In the genomic region with DNA sequence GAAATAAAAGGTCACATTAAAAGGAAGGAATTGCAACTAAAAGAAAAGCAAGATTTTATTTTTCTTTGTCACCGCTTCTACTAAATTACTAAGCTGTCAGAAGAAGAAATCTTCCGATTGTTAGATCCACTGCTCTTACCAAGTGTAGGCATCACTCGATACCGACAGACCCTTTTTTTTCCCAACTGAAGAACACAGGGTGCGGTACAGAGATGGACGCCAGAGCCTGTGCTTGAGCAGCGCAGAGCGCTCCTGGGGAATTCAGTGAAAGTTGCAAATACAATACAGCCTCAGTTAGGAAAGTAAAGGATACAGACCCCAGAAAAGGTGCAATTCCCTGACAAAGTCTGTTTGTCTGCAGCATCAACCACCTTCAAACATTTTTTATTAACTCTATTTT, we compare ENCODE assay signal across 22 cellular contexts.
DNase-seq lines count a peak whose midpoint lies in the region; ATAC-seq, FAIRE-seq and TF ChIP-seq lines count a peak whose summit lies in the region.
"Had no signal": no experiment of that assay in that cellular context is flagged by ENCODE, and none has a peak within 500 bp of the region (broad histone marks: within the 10 kb centered on the region; RNA-seq: fewer than 3 reads in every experiment).

No MANE protein-coding gene starts in this region.

- POLR2A ChIA-PET in H1 (lab: Charles Lee; ENCODE audit: partially characterized antibody) = no interaction called here

- TF ChIP-seq RAD21 in H1 (IDR thresholded peaks at IDR 0.05 in 1 of 2, conservative IDR thresholded peaks at IDR 0.05 in 1 of 2; ENCODE audit: low read depth in 2 of 2, low read length in 2 of 2) = no peak

- DNase-seq in Daoy (ENCODE audit: low read depth) (peak; percentile 5), H1 (ENCODE audit: low read depth in 1 of 2, low spot score in 2 of 2) (no peak), A172 (ENCODE audit: low spot score) (no peak), NCI-H1436 (lab: John Stamatoyannopoulos, UW) (no peak), AG08396 (ENCODE audit: low spot score) (no peak)
- DNase-seq: activated CD4-positive, alpha-beta T cell treated with anti-CD3 and anti-CD28 coated beads, Interleukin-2, amount 10 ng/mL, durations not matched to agents 7 days and 5 days; activated CD8-positive, alpha-beta memory T cell treated with anti-CD3 and anti-CD28 coated beads, Interleukin-2, amount 50 U/mL, for 4 hours; activated effector memory CD4-positive, alpha-beta T cell treated with anti-CD3 and anti-CD28 coated beads, Interleukin-2, amount 50 U/mL, for 16 hours; amniotic stem cell; cerebellar nuclear complex; DMS153; effector memory CD4-positive, alpha-beta T cell; HCEC 1CT; immature natural killer cell; NCI-H1694 treated with DMSO at 0.1 percent for 48 hours; NCI-H446; stimulated activated CD4-positive, alpha-beta T cell treated with anti-CD3 and anti-CD28 coated beads, Interleukin-2, amount 100 ng/mL, for 24 hours; upper lobe of right lung had no signal

- no peak overlapping the region for H3K4ac ChIP-seq in H1 (replicated peaks; ENCODE audit: insufficient read length, low read depth, low read length)

- no peak overlapping the region for H3K56ac ChIP-seq in H1 (replicated peaks; ENCODE audit: insufficient read length, low read depth, low read length)

- no peak for TF ChIP-seq CTCF in OCI-LY3 (IDR thresholded peaks at IDR 0.05; ENCODE audit: low read depth, low read length)
- TF ChIP-seq CTCF in H1 (IDR thresholded peaks at IDR 0.05; ENCODE audit: control extremely low read depth in 1 of 3, insufficient read depth in 1 of 3, low read depth in 1 of 3, low read length in 3 of 3) = no peak

- H3K4me2 ChIP-seq in OCI-LY3 (ENCODE audit: low read length) = peak overlapping the region; percentile 94
- H3K4me2 ChIP-seq in H1 (ENCODE audit: insufficient read depth in 1 of 2, low read depth in 2 of 2, low read length in 2 of 2) = no peak overlapping the region

- TF ChIP-seq POLR2A in H1 (IDR thresholded peaks at IDR 0.05; ENCODE audit: control extremely low read depth in 1 of 2, low read depth in 2 of 2, low read length in 2 of 2) = no peak

- no peak overlapping the region for H2BK5ac ChIP-seq in H1 (ENCODE audit: low read depth, low read length)

- no peaks in the 10 kb centered on the region for H3K23me2 ChIP-seq in H1 (ENCODE audit: low read depth, low read length)

- TF ChIP-seq EP300 in H1 (IDR thresholded peaks at IDR 0.05; ENCODE audit: borderline replicate concordance in 1 of 2, low read depth in 2 of 2, low read length in 2 of 2) = no peak

- H3K9ac ChIP-seq in OCI-LY3 (ENCODE audit: low read length) = peak overlapping the region; percentile 57; the same call in 1 of the 2 replicates
- no peak overlapping the region for H3K9ac ChIP-seq in H1 (replicated peaks in 1 of 4; ENCODE audit: extremely low read depth in 1 of 4, low read depth in 3 of 4, low read length in 3 of 4)

- no peak overlapping the region for H4K91ac ChIP-seq in H1 (replicated peaks; ENCODE audit: insufficient read length, low read length)

- FAIRE-seq in H1 (lab: Jason Lieb, UNC) = no peak

- no peaks in the 10 kb centered on the region for H3K79me2 ChIP-seq in OCI-LY3 (ENCODE audit: low read length)
- H3K79me2 ChIP-seq in H1 (ENCODE audit: control insufficient read depth in 1 of 2, insufficient read depth in 2 of 2, low read length in 2 of 2) = no peaks in the 10 kb centered on the region

- no peak overlapping the region for H2BK15ac ChIP-seq in H1 (ENCODE audit: low read length)

- H3K23ac ChIP-seq in H1 (ENCODE audit: insufficient read length) = no peak overlapping the region

- H4K20me1 ChIP-seq in OCI-LY3 (ENCODE audit: insufficient read depth, low read length) (no peaks in the 10 kb centered on the region), H1 (replicated peaks in 1 of 2; ENCODE audit: control insufficient read depth in 1 of 2, insufficient read depth in 2 of 2, low read length in 2 of 2) (no peaks in the 10 kb centered on the region)

- H2AFZ ChIP-seq in OCI-LY3 (ENCODE audit: low read depth, low read length) (0 out of 2 replicates have a peak overlapping the region, but pooled peaks have one; percentile 81), H1 (ENCODE audit: low read length) (peak overlapping the region; percentile 62; the same call in 1 of the 2 replicates), neuron (ENCODE audit: low read depth, low read length) (peak overlapping the region; percentile 89)

- H3K4me1 ChIP-seq in OCI-LY3 (ENCODE audit: low read length) (peaks cover 13% of the 10 kb centered on the region), H1 (replicated peaks in 1 of 4; ENCODE audit: control insufficient read depth in 3 of 4, insufficient read depth in 4 of 4, low read length in 3 of 4) (peaks cover 0 to 5% (median 0%) of the 10 kb centered on the region in 4 experiments; a peak in 2 of 7 replicates), neuron (ENCODE audit: insufficient read depth, low read length) (peaks cover 35% of the 10 kb centered on the region)
- H3K4me1 ChIP-seq: upper lobe of right lung had no signal

- no peak overlapping the region for H2BK12ac ChIP-seq in H1 (ENCODE audit: low read depth, low read length)

- H3K27ac ChIP-seq in OCI-LY3 (ENCODE audit: low read length) (no peak overlapping the region), H1 (ENCODE audit: low read depth, low read length) (no peak overlapping the region)
- H3K27ac ChIP-seq: upper lobe of right lung had no signal

- H2AK5ac ChIP-seq in H1 (ENCODE audit: low read depth, low read length) = no peak overlapping the region

- H3K79me1 ChIP-seq in H1 (ENCODE audit: low read depth, low read length) = no peaks in the 10 kb centered on the region

- CTCF ChIA-PET in H1 (lab: Charles Lee; ENCODE audit: partially characterized antibody) = interaction anchor here (0.7 to 1.4 kb wide), 3 partner anchors 17 to 30 kb away, joined by 3 to 7 read pairs (median 3); no protein-coding TSS in a partner anchor

- no peak overlapping the region for H4K5ac ChIP-seq in H1 (ENCODE audit: insufficient read length, low read depth, low read length)

- H2BK120ac ChIP-seq in H1 (replicated peaks; ENCODE audit: low read depth, low read length) = no peak overlapping the region

- H3K27me3 ChIP-seq in OCI-LY3 (ENCODE audit: low read depth, low read length) (no peaks in the 10 kb centered on the region), H1 (replicated peaks in 1 of 4; ENCODE audit: control insufficient read depth in 3 of 4, extremely low read depth in 1 of 4, insufficient read depth in 3 of 4, low read length in 3 of 4) (no peaks in the 10 kb centered on the region), neuron (ENCODE audit: insufficient read depth, low read length) (no peaks in the 10 kb centered on the region)
- H3K27me3 ChIP-seq: upper lobe of right lung had no signal

- ATAC-seq in HG03565 (IDR thresholded peaks at IDR 0.05; ENCODE audit: unreplicated experiment) = no peak
- ATAC-seq: Right ventricle myocardium inferior, upper lobe of right lung had no signal

- no peaks in the 10 kb centered on the region for H3K9me3 ChIP-seq in OCI-LY3 (ENCODE audit: insufficient read depth, low read length)
- peaks cover 5 to 6% of the 10 kb centered on the region in 2 experiments; a peak in 2 of 4 replicates for H3K9me3 ChIP-seq in H1 (ENCODE audit: insufficient read depth in 2 of 2, low read depth in 1 of 2, low read length in 1 of 2)
- peaks cover 2% of the 10 kb centered on the region for H3K9me3 ChIP-seq in neuron (ENCODE audit: low read length)
- H3K9me3 ChIP-seq: upper lobe of right lung had no signal

- H3K14ac ChIP-seq in H1 (ENCODE audit: insufficient read length) = no peak overlapping the region

- no peak overlapping the region for H4K8ac ChIP-seq in H1 (ENCODE audit: extremely low read depth, insufficient read depth, low read length)

- H2BK20ac ChIP-seq in H1 (ENCODE audit: low read length) = no peak overlapping the region

- peak overlapping the region; percentile 80 for H3K4me3 ChIP-seq in OCI-LY3 (ENCODE audit: low read length)
- no peak overlapping the region for H3K4me3 ChIP-seq in H1 (ENCODE audit: extremely low read depth in 1 of 4, insufficient read depth in 2 of 4, low read depth in 3 of 4, low read length in 4 of 4)
- H3K4me3 ChIP-seq in neuron (ENCODE audit: low read length) = peak overlapping the region; percentile 42
- H3K4me3 ChIP-seq: upper lobe of right lung had no signal

- H3K36me3 ChIP-seq in OCI-LY3 (replicated peaks; ENCODE audit: low read depth, low read length) (no peaks in the 10 kb centered on the region), H1 (ENCODE audit: control insufficient read depth in 2 of 4, insufficient read depth in 4 of 4, low read length in 3 of 4) (no peaks in the 10 kb centered on the region; a peak in 1 of 8 replicates), neuron (ENCODE audit: insufficient read depth, low read length) (no peaks in the 10 kb centered on the region)
- H3K36me3 ChIP-seq: upper lobe of right lung had no signal

- 57% methylated on average over 8 of the region's 8 CpGs; no CpG with 5 or more reads in 1 of the 2 experiments for WGBS in H1 (ENCODE audit: extremely low coverage in 1 of 2, insufficient coverage in 1 of 2, insufficient read length in 1 of 2, insufficient replicate concordance in 2 of 2, low coverage in 1 of 2, low lambda C conversion rate in 2 of 2, missing lambda C conversion rate in 1 of 2), 2 experiments

- no peak overlapping the region for H3K18ac ChIP-seq in H1 (ENCODE audit: extremely low read depth, low read length)

TF ChIP-seq in H1, 55 proteins besides CTCF, POLR2A, EP300 and RAD21:
- TF ChIP-seq SIN3A (conservative IDR thresholded peaks at IDR 0.05 in 1 of 2, IDR thresholded peaks at IDR 0.05 in 1 of 2; ENCODE audit: low read depth in 1 of 2, low read length in 2 of 2) (no peak), HDAC6 (IDR thresholded peaks at IDR 0.05; ENCODE audit: low read depth, low read length) (no peak), TCF12 (IDR thresholded peaks at IDR 0.05; ENCODE audit: low read depth, low read length) (no peak), SP2 (IDR thresholded peaks at IDR 0.05; ENCODE audit: low read length) (no peak), SAP30 (IDR thresholded peaks at IDR 0.05; ENCODE audit: insufficient read depth, insufficient replicate concordance, low read length) (no peak), POU5F1 (IDR thresholded peaks at IDR 0.05; ENCODE audit: low read depth, low read length) (no peak), RBBP5 (IDR thresholded peaks at IDR 0.05; ENCODE audit: borderline replicate concordance, low read depth, low read length) (no peak), CBX8 (IDR thresholded peaks at IDR 0.05; ENCODE audit: borderline replicate concordance, low read depth, low read length) (no peak), ZNF274 (IDR thresholded peaks at IDR 0.05; ENCODE audit: borderline replicate concordance, extremely low read depth, low read length) (no peak)
- TF ChIP-seq, protein P1, sequence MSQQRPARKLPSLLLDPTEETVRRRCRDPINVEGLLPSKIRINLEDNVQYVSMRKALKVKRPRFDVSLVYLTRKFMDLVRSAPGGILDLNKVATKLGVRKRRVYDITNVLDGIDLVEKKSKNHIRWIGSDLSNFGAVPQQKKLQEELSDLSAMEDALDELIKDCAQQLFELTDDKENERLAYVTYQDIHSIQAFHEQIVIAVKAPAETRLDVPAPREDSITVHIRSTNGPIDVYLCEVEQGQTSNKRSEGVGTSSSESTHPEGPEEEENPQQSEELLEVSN (IDR thresholded peaks at IDR 0.05) = no peak
TF ChIP-seq in H1: peak in this region for 0.

Comparison
In these comparisons a context has a peak if more than half of its experiments do, and no peak if none do; other contexts are left out.
1. H3K4me3 ChIP-seq: peak in OCI-LY3 (single experiment) and neuron (single experiment); none in H1 (0 of 4).
2. Peak in every context shown above with its lines, with median percentiles within 50 percentile points of each other: H2AFZ ChIP-seq.